In the genomic region with DNA sequence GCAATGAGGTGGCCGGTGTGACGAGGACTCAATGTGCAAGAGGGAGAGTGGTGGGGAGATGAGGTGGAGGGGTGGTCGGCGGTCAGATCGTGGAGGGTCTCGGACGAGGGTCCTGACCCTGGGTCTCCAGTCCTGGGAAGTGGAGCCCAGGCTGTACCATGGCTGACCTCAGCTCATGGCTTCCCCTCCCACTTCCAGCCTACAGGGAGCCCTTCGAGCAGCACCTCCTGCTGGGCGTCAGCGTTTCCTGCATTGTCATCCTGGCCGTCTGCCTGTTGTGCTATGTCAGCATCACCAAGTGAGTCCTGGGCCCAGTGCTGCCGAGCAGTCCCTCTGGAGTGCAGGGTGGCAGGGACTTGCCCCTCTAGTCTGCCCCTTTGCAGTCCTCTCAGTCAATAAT, we compare ENCODE assay signal across 8 cellular contexts. TPM values are rescaled to one million over a fixed set of nuclear protein-coding genes. Genes with fewer than 3 reads are reported as not detected.
DNase-seq lines count a peak whose midpoint lies in the region; ATAC-seq, FAIRE-seq and TF ChIP-seq lines count a peak whose summit lies in the region.

No MANE protein-coding gene starts in this region.

- no peak for ATAC-seq in GM21717 (IDR thresholded peaks at IDR 0.05; ENCODE audit: unreplicated experiment)

- H3K27me3 ChIP-seq in AG04450 (ENCODE audit: control insufficient read depth, insufficient read depth, low read length) (no peaks in the 10 kb centered on the region), small intestine (ENCODE audit: control insufficient read depth in 2 of 2, insufficient read depth in 2 of 2, low read length in 2 of 2) (no peaks in the 10 kb centered on the region)

- no peak overlapping the region for H3K4me3 ChIP-seq in AG04450 (ENCODE audit: low read depth, low read length)
- no peak overlapping the region for H3K4me3 ChIP-seq in HFF-Myc (replicated peaks; ENCODE audit: low read depth, low read length)
- no peak overlapping the region for H3K4me3 ChIP-seq in fibroblast of pulmonary artery (replicated peaks; ENCODE audit: low read depth, low read length)
- H3K4me3 ChIP-seq in small intestine (ENCODE audit: low read depth in 1 of 2, low read length in 2 of 2) = no peak overlapping the region

- CTCF ChIA-PET in AG04450 (lab: Charles Lee) = interaction anchor here (0.7 to 2.3 kb wide), 8 partner anchors 12 to 200 kb away, joined by 3 to 14 read pairs (median 4); no protein-coding TSS in a partner anchor

- H3K36me3 ChIP-seq in small intestine (ENCODE audit: control insufficient read depth in 2 of 2, insufficient read depth in 2 of 2, low read length in 2 of 2) = peaks cover 20 to 35% of the 10 kb centered on the region in 2 donors

- WGBS in small intestine, 3 donors = 79 to 95% (median 92%) methylated on average over 11 to 12 of the region's 12 CpGs

- POLR2A ChIA-PET in AG04450 (lab: Yijun Ruan, JAX) = no interaction called here

- H3K9me3 ChIP-seq in AG04450 (ENCODE audit: control insufficient read depth, insufficient read depth, low read length) = peaks cover 7% of the 10 kb centered on the region; the same call in 1 of the 2 replicates
- H3K9me3 ChIP-seq in small intestine (ENCODE audit: control insufficient read depth, low read depth) = no peaks in the 10 kb centered on the region

- no peak for FAIRE-seq in small intestine (lab: Jason Lieb, UNC)

- no peaks in the 10 kb centered on the region for H3K4me1 ChIP-seq in small intestine (ENCODE audit: control insufficient read depth in 2 of 2, insufficient read depth in 1 of 2, low read depth in 1 of 2, low read length in 1 of 2)

- peak; percentile 25; the same call in 1 of the 2 replicates for TF ChIP-seq CTCF in AG04450 (IDR thresholded peaks at IDR 0.05; ENCODE audit: low read depth, low read length)
- peak; percentile 42 for TF ChIP-seq CTCF in HFF-Myc (IDR thresholded peaks at IDR 0.05; ENCODE audit: low read depth, low read length, missing control alignments)
- TF ChIP-seq CTCF in fibroblast of pulmonary artery (IDR thresholded peaks at IDR 0.05; ENCODE audit: low read length, missing control alignments) = peak; percentile 51

- DNase-seq in AG04450 (ENCODE audit: low read depth, low spot score) (no peak), HFF-Myc (ENCODE audit: extremely low read depth, low read depth) (no peak), fibroblast of pulmonary artery (ENCODE audit: low read depth) (peak; percentile 60), small intestine (peak; percentile 25), DMS79 (lab: John Stamatoyannopoulos, UW) (no peak)
- DNase-seq in activated CD4-positive, alpha-beta T cell treated with anti-CD3 and anti-CD28 coated beads, Interleukin-2, amount 50 U/mL, for 4 hours = peak; percentile 44 to 48
- no peak for DNase-seq in NK-92 treated with Interleukin-12 subunit alpha and Interleukin-12 subunit beta, amount 100 ng/mL, for 24 hours (lab: John Stamatoyannopoulos, UW)

- H3K27ac ChIP-seq in AG04450 (ENCODE audit: low read depth, low read length) (no peak overlapping the region), small intestine (ENCODE audit: low read depth in 1 of 2, low read length in 1 of 2) (no peak overlapping the region)

RNA-seq across cellular contexts. Expression of a gene that starts 41.8 kb away (rescaled TPM):
- polyA plus RNA-seq in AG04450 (2011; rRNA removed) (31.1 and 44.1 TPM in 2 replicates), small intestine (10 to 100 TPM; 28.1 to 32.7 (median 28.6) TPM)
- polyA minus RNA-seq in AG04450 (2011; rRNA and poly(A)+ RNA removed) = 47.0 and 68.2 TPM in 2 replicates

RNA-seq across cellular contexts. Expression of a gene that starts 46.4 kb away (rescaled TPM):
- polyA plus RNA-seq in AG04450 (2011; rRNA removed) (0.52 and 0.57 TPM in 2 replicates), small intestine (under 1 TPM; under 0.01 to 0.85 (median 0.22) TPM)
- 1.6 and 2.4 TPM in 2 replicates for polyA minus RNA-seq in AG04450 (2011; rRNA and poly(A)+ RNA removed)

Comparison
In these comparisons a context has a peak if more than half of its experiments do, and no peak if none do; other contexts are left out.
1. DNase-seq: peak in activated CD4-positive, alpha-beta T cell treated with anti-CD3 and anti-CD28 coated beads, Interleukin-2, amount 50 U/mL, for 4 hours (2 of 2), fibroblast of pulmonary artery (single experiment) and small intestine (single experiment); none in AG04450 (single experiment), HFF-Myc (single experiment), DMS79 (single experiment) and NK-92 treated with Interleukin-12 subunit alpha and Interleukin-12 subunit beta, amount 100 ng/mL, for 24 hours (single experiment).
2. Peak in every context shown above with its lines, with median percentiles within 50 percentile points of each other: CTCF ChIP-seq.